In the genomic region with DNA sequence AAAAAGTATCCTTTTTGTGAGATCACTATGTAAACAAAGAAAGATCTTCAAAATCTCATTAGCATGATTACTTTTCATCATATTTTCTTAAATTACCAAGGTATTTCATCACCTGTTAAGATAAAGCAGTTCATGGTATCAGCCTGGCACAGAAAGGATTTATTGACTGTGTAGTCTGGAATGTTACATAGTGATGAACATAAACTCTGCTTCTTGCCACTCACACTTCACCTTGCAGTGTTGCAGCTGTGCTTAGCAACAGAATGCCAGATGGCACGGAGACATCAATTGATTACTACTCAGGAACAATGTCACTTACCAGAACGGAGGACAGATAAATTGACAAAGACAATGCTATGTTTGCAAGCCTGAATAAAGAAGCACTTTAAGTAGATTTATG, we compare ENCODE assay signal across 11 cellular contexts.
"Had no signal": no experiment of that assay in that cellular context is flagged by ENCODE, and none has a peak within 500 bp of the region (broad histone marks: within the 10 kb centered on the region; RNA-seq: fewer than 3 reads in every experiment).

No MANE protein-coding gene starts in this region.

- H3K27ac Mint-ChIP-seq: activated naive CD4-positive, alpha-beta T cell treated with anti-CD3 and anti-CD28 coated beads, Interleukin-2, amount 10 ng/mL, durations not matched to agents 7 days and 5 days; activated T-helper 2 cell treated with anti-CD3 and anti-CD28 coated beads, Interferon-gamma antibody, Interleukin-2, Interleukin-4, amounts not matched to agents 10 μg/mL and 5 μg/mL and 100 μg/mL, durations not matched to agents 14 hours and 24 hours and 36 hours; stimulated activated memory B cell treated with anti-CD40 and anti-IgM and Interleukin-4, amounts not matched to agents 10 μg/mL and 1 μg/mL and 100 μg/mL, for 72 hours had no signal

- H3K9me3 Mint-ChIP-seq: activated naive CD4-positive, alpha-beta T cell treated with anti-CD3 and anti-CD28 coated beads, Interleukin-2, amount 10 ng/mL, durations not matched to agents 7 days and 5 days; activated T-helper 2 cell treated with anti-CD3 and anti-CD28 coated beads, Interferon-gamma antibody, Interleukin-2, Interleukin-4, amounts not matched to agents 10 μg/mL and 5 μg/mL and 100 μg/mL, durations not matched to agents 14 hours and 24 hours and 36 hours; stimulated activated memory B cell treated with anti-CD40 and anti-IgM and Interleukin-4, amounts not matched to agents 10 μg/mL and 1 μg/mL and 100 μg/mL, for 72 hours had no signal

- H3K27me3 Mint-ChIP-seq: activated naive CD4-positive, alpha-beta T cell treated with anti-CD3 and anti-CD28 coated beads, Interleukin-2, amount 10 ng/mL, durations not matched to agents 7 days and 5 days; stimulated activated memory B cell treated with anti-CD40 and anti-IgM and Interleukin-4, amounts not matched to agents 10 μg/mL and 1 μg/mL and 100 μg/mL, for 72 hours had no signal

- DNase-seq: activated CD4-positive, alpha-beta T cell treated with anti-CD3 and anti-CD28 coated beads for 1 hour; activated CD4-positive, alpha-beta T cell treated with anti-CD3 and anti-CD28 coated beads, Interleukin-2, amount 50 U/mL, for 48 hours; activated naive CD4-positive, alpha-beta T cell treated with anti-CD3 and anti-CD28 coated beads, Interleukin-2, amount 10 ng/mL, durations not matched to agents 7 days and 5 days; colonic mucosa; islet precursor cell; left lung; mammary epithelial cell; stimulated activated CD4-positive, alpha-beta T cell treated with anti-CD3 and anti-CD28 coated beads, Interleukin-2, amount 100 ng/mL, for 48 hours had no signal

- H3K4me1 Mint-ChIP-seq: activated naive CD4-positive, alpha-beta T cell treated with anti-CD3 and anti-CD28 coated beads, Interleukin-2, amount 10 ng/mL, durations not matched to agents 7 days and 5 days; stimulated activated memory B cell treated with anti-CD40 and anti-IgM and Interleukin-4, amounts not matched to agents 10 μg/mL and 1 μg/mL and 100 μg/mL, for 72 hours had no signal

- FAIRE-seq: endometrium had no signal

- H3K36me3 Mint-ChIP-seq: activated naive CD4-positive, alpha-beta T cell treated with anti-CD3 and anti-CD28 coated beads, Interleukin-2, amount 10 ng/mL, durations not matched to agents 7 days and 5 days; stimulated activated memory B cell treated with anti-CD40 and anti-IgM and Interleukin-4, amounts not matched to agents 10 μg/mL and 1 μg/mL and 100 μg/mL, for 72 hours had no signal

- H3K4me3 Mint-ChIP-seq: activated naive CD4-positive, alpha-beta T cell treated with anti-CD3 and anti-CD28 coated beads, Interleukin-2, amount 10 ng/mL, durations not matched to agents 7 days and 5 days; stimulated activated memory B cell treated with anti-CD40 and anti-IgM and Interleukin-4, amounts not matched to agents 10 μg/mL and 1 μg/mL and 100 μg/mL, for 72 hours had no signal
